In genomic region chr4:77366876-77367275, GRCh38 we compare ENCODE assay signal across 8 cellular contexts.
A peak's percentile ranks its signal among the peaks of the same experiment; 100 is the strongest.
DNase-seq lines count a peak whose midpoint lies in the region; ATAC-seq and TF ChIP-seq lines count a peak whose summit lies in the region.
"Not testable (repeated sequence)": the region's sequence is repeated elsewhere in the genome, so short reads cannot be mapped to it uniquely, and the experiment has no call there.

No MANE protein-coding gene starts in this region.

- H2AFZ ChIP-seq in Loucy (ENCODE audit: low read length); osteoblast (ENCODE audit: low read length): not testable (repeated sequence)

- not testable (repeated sequence) for H3K4me2 ChIP-seq in Loucy (ENCODE audit: low read depth, low read length, poor library complexity, severe bottlenecking); osteoblast (ENCODE audit: insufficient read depth, low read length)

- H4K20me1 ChIP-seq in Loucy (ENCODE audit: insufficient read depth, low read length, poor library complexity, severe bottlenecking); osteoblast (ENCODE audit: insufficient read depth, low read length): not testable (repeated sequence)

- H3K9me2 ChIP-seq in Loucy (replicated peaks; ENCODE audit: low read depth, low read length) = not testable (repeated sequence)

- not testable (repeated sequence) for H3K4me3 Mint-ChIP-seq in activated naive CD8-positive, alpha-beta T cell treated with anti-CD3 and anti-CD28 coated beads, Interleukin-2, amount 50 U/mL, for 24 hours

- DNase-seq in activated naive CD8-positive, alpha-beta T cell treated with anti-CD3 and anti-CD28 coated beads, Interleukin-2, amount 50 U/mL, for 24 hours; Right ventricle myocardium inferior (ENCODE audit: missing footprints); osteoblast (ENCODE audit: insufficient read length, low spot score, missing footprints): not testable (repeated sequence)

- H3K27me3 Mint-ChIP-seq in activated naive CD8-positive, alpha-beta T cell treated with anti-CD3 and anti-CD28 coated beads, Interleukin-2, amount 50 U/mL, for 24 hours = not testable (repeated sequence)

- not testable (repeated sequence) for H3K4me1 ChIP-seq in Loucy (ENCODE audit: insufficient read depth, low read length, poor library complexity, severe bottlenecking); osteoblast (ENCODE audit: insufficient read depth, low read length)

- H3K36me3 ChIP-seq in Loucy (ENCODE audit: insufficient read depth, low read length); osteoblast (ENCODE audit: insufficient read depth, low read length): not testable (repeated sequence)

- not testable (repeated sequence) for H3F3A ChIP-seq in Loucy (ENCODE audit: low read depth)

- not testable (repeated sequence) for H3K27ac ChIP-seq in 22Rv1; osteoblast (ENCODE audit: low read depth, low read length)

- H3K9ac ChIP-seq in Loucy (ENCODE audit: low read depth, low read length, poor library complexity, severe bottlenecking) = not testable (repeated sequence)

- H3K27me3 ChIP-seq in Loucy (ENCODE audit: insufficient read depth, low read length, poor library complexity, severe bottlenecking) = not testable (repeated sequence)
- peaks cover 13% of the 10 kb centered on the region for H3K27me3 ChIP-seq in osteoblast (ENCODE audit: insufficient read depth, low read length)

- not testable (repeated sequence) for H3K27ac Mint-ChIP-seq in activated naive CD8-positive, alpha-beta T cell treated with anti-CD3 and anti-CD28 coated beads, Interleukin-2, amount 50 U/mL, for 24 hours

- intact Hi-C loops in Right ventricle myocardium inferior (cut with DNase I) = not testable (repeated sequence)

- peak; percentile 87 for ATAC-seq in GM18867 (IDR thresholded peaks at IDR 0.05; ENCODE audit: unreplicated experiment)
- peak; percentile 88 for ATAC-seq in GM21529 (IDR thresholded peaks at IDR 0.05; ENCODE audit: unreplicated experiment)
- ATAC-seq in HG02938 (IDR thresholded peaks at IDR 0.05; ENCODE audit: unreplicated experiment) = peak; percentile 81
- peak; percentile 54 for ATAC-seq in activated naive CD8-positive, alpha-beta T cell treated with anti-CD3 and anti-CD28 coated beads, Interleukin-2, amount 50 U/mL, for 24 hours
- peak; percentile 20 for ATAC-seq in Right ventricle myocardium inferior

- H3K9me3 ChIP-seq in Loucy (ENCODE audit: insufficient read depth, low read depth, low read length); osteoblast (ENCODE audit: low read depth, low read length): not testable (repeated sequence)

- not testable (repeated sequence) for H3K4me1 Mint-ChIP-seq in activated naive CD8-positive, alpha-beta T cell treated with anti-CD3 and anti-CD28 coated beads, Interleukin-2, amount 50 U/mL, for 24 hours

- not testable (repeated sequence) for H3K4me3 ChIP-seq in Loucy (ENCODE audit: low read length, poor library complexity, severe bottlenecking); osteoblast (ENCODE audit: insufficient read depth, low read length)

- H3K9me3 Mint-ChIP-seq in activated naive CD8-positive, alpha-beta T cell treated with anti-CD3 and anti-CD28 coated beads, Interleukin-2, amount 50 U/mL, for 24 hours = not testable (repeated sequence)

- TF ChIP-seq CTCF in 22Rv1 (IDR thresholded peaks at IDR 0.05) = peak; percentile 76
- TF ChIP-seq CTCF in Loucy (conservative IDR thresholded peaks at IDR 0.05; ENCODE audit: low read length) = peak; percentile 39; the same call in 1 of the 2 replicates
- TF ChIP-seq CTCF in osteoblast (IDR thresholded peaks at IDR 0.05; ENCODE audit: extremely low read depth, low read depth, low read length) = peak; percentile 38

- not testable (repeated sequence) for H3K36me3 Mint-ChIP-seq in activated naive CD8-positive, alpha-beta T cell treated with anti-CD3 and anti-CD28 coated beads, Interleukin-2, amount 50 U/mL, for 24 hours (ENCODE audit: low read depth)

- H3K79me2 ChIP-seq in Loucy (ENCODE audit: insufficient read depth, low read length); osteoblast (ENCODE audit: insufficient read depth, low read length): not testable (repeated sequence)

Comparison
In these comparisons a context has a peak if more than half of its experiments do, and no peak if none do; other contexts are left out.
1. ATAC-seq: peak in every context shown above with its lines; median percentile 88 in GM21529; 87 in GM18867; 81 in HG02938; 54 in activated naive CD8-positive, alpha-beta T cell treated with anti-CD3 and anti-CD28 coated beads, Interleukin-2, amount 50 U/mL, for 24 hours; 20 in Right ventricle myocardium inferior.